Comparison of ENCODE assay signal across 11 cellular contexts in genomic region chr4:169249214-169249973, GRCh38. TPM values are rescaled to one million over a fixed set of nuclear protein-coding genes. Genes with fewer than 3 reads are reported as not detected.
DNase-seq lines count a peak whose midpoint lies in the region; ATAC-seq and TF ChIP-seq lines count a peak whose summit lies in the region.
"Had no signal": no experiment of that assay in that cellular context is flagged by ENCODE, and none has a peak within 500 bp of the region (broad histone marks: within the 10 kb centered on the region; RNA-seq: fewer than 3 reads in every experiment).

No MANE protein-coding gene starts in this region.

- intact Hi-C loops in left lung (cut with DNase I) = no loop called here

- TF ChIP-seq CTCF in VCaP (conservative IDR thresholded peaks at IDR 0.05) = no peak
- TF ChIP-seq CTCF in left lung (IDR thresholded peaks at IDR 0.05) = no peak

- no peaks in the 10 kb centered on the region for H3K27me3 ChIP-seq in left lung
- H3K27me3 ChIP-seq: esophagus squamous epithelium had no signal

- peaks cover 21 to 33% of the 10 kb centered on the region in 2 donors for H3K4me1 ChIP-seq in left lung

- DNase-seq in EH (ENCODE audit: low read depth) = peak; percentile 40
- no peak for DNase-seq in left lung
- DNase-seq in NCI-H345 (lab: John Stamatoyannopoulos, UW) = no peak
- DNase-seq in activated effector memory CD4-positive, alpha-beta T cell treated with Interleukin-2 at 50 U/mL for 16 hours = no peak
- DNase-seq: activated gamma-delta T cell, esophagus squamous epithelium, NCI-H526 treated with DMSO at 0.1 percent for 48 hours had no signal

- H3K4me3 ChIP-seq in left lung = no peak overlapping the region
- H3K4me3 ChIP-seq: esophagus squamous epithelium had no signal

- peak; percentile 68 for ATAC-seq in HG02981 (IDR thresholded peaks at IDR 0.05; ENCODE audit: unreplicated experiment)
- peak; percentile 80 for ATAC-seq in left lung
- ATAC-seq in GM21367 (IDR thresholded peaks at IDR 0.05; ENCODE audit: unreplicated experiment) = no peak
- no peak for ATAC-seq in HG02610 (IDR thresholded peaks at IDR 0.05; ENCODE audit: unreplicated experiment)

- H3K27ac ChIP-seq in VCaP (peak overlapping the region; percentile 58), left lung (peak overlapping the region; percentile 9 to 39)

- H3K36me3 ChIP-seq in left lung = no peaks in the 10 kb centered on the region
- H3K36me3 ChIP-seq: esophagus squamous epithelium had no signal

- no peaks in the 10 kb centered on the region for H3K9me3 ChIP-seq in left lung
- H3K9me3 ChIP-seq: esophagus squamous epithelium had no signal

RNA-seq across cellular contexts. Expression of gene SH3RF1, which starts 21.4 kb away (rescaled TPM):
- 10 to 100 TPM; 24.0 to 39.4 TPM for total RNA-seq in left lung

Comparison
In these comparisons a context has a peak if more than half of its experiments do, and no peak if none do; other contexts are left out.
1. ATAC-seq: peak in HG02981 (single experiment) and left lung (single experiment); none in GM21367 (single experiment) and HG02610 (single experiment).